16 cellular contexts compared by ENCODE assay signal in genomic region chr20:48658505-48658904, GRCh38.
DNase-seq lines count a peak whose midpoint lies in the region; ATAC-seq and TF ChIP-seq lines count a peak whose summit lies in the region.
"Had no signal": no experiment of that assay in that cellular context is flagged by ENCODE, and none has a peak within 500 bp of the region (broad histone marks: within the 10 kb centered on the region; RNA-seq: fewer than 3 reads in every experiment).

No MANE protein-coding gene starts in this region.

- peak overlapping the region in 5 of 7 donors; percentile 28 to 78 (median 56) for H3K27ac Mint-ChIP-seq in CD14-positive monocyte
- H3K27ac Mint-ChIP-seq in brain = peak overlapping the region in 3 of 5 experiments; percentile 5 to 52 (median 12)
- H3K27ac Mint-ChIP-seq in natural killer cell treated with Interleukin-12 subunit alpha and Interleukin-12 subunit beta and Interleukin-15 and Interleukin-18, amount 100 ng/mL, for 72 hours = peak overlapping the region; percentile 74 to 95

- H3K27ac ChIP-seq in OCI-LY7 (ENCODE audit: low read depth, low read length, poor library complexity, severe bottlenecking) = no peak overlapping the region
- H3K27ac ChIP-seq: epithelial cell of prostate, gastroesophageal sphincter, thyroid gland had no signal

- H3K4me1 Mint-ChIP-seq in CD14-positive monocyte (peaks cover 8% of the 10 kb centered on the region), brain (no peaks in the 10 kb centered on the region)
- peaks cover 31 to 45% of the 10 kb centered on the region in 2 donors for H3K4me1 Mint-ChIP-seq in natural killer cell treated with Interleukin-12 subunit alpha and Interleukin-12 subunit beta and Interleukin-15 and Interleukin-18, amount 100 ng/mL, for 72 hours (ENCODE audit: low read depth in 2 of 2)

- H3K4me1 ChIP-seq in NT2/D1 (ENCODE audit: insufficient read depth, insufficient read length) = peaks cover 7% of the 10 kb centered on the region
- H3K4me1 ChIP-seq in OCI-LY7 (ENCODE audit: insufficient read depth, low read length, poor library complexity, severe bottlenecking) = no peaks in the 10 kb centered on the region
- H3K4me1 ChIP-seq: thyroid gland had no signal

- H3K4me2 ChIP-seq in OCI-LY7 (ENCODE audit: low read length) = no peak overlapping the region

- H4K20me1 ChIP-seq in OCI-LY7 (ENCODE audit: insufficient read depth, low read length) = no peaks in the 10 kb centered on the region

- in situ Hi-C loops in ACHN (cut with HindIII; ENCODE audit: low pct_ligation_motif_present, low pct_unique_long_range_greater_than_20kb, low sequenced_read_pairs) = loop anchor here (10.0 kb wide), 1 partner anchor 246 kb away; no protein-coding TSS in a partner anchor

- POLR2A ChIA-PET in OCI-LY7 (lab: Charles Lee) = no interaction called here

- H3K9me3 ChIP-seq in NT2/D1 (ENCODE audit: insufficient read depth, low read length) = peaks cover 15% of the 10 kb centered on the region
- H3K9me3 ChIP-seq in OCI-LY7 (ENCODE audit: low read length) = no peaks in the 10 kb centered on the region
- H3K9me3 ChIP-seq: BE2C, thyroid gland had no signal

- H2AFZ ChIP-seq in OCI-LY7 (ENCODE audit: low read length) = no peak overlapping the region

- DNase-seq in CD14-positive monocyte (ENCODE audit: low spot score) = no peak
- DNase-seq in NT2/D1 (ENCODE audit: low read depth, low spot score) = no peak
- no peak for DNase-seq in natural killer cell treated with Interleukin-12 subunit alpha and Interleukin-12 subunit beta and Interleukin-15 and Interleukin-18, amount 100 ng/mL, for 72 hours (ENCODE audit: low spot score)
- no peak for DNase-seq in OCI-LY7 (ENCODE audit: low spot score)
- DNase-seq in ACHN = no peak
- DNase-seq in DMS114 treated with DMSO at 0.1 percent for 48 hours (lab: John Stamatoyannopoulos, UW; ENCODE audit: unreplicated experiment) = no peak
- DNase-seq: activated T-cell treated with anti-CD3 and anti-CD28 coated beads, Interleukin-2, amount 50 U/mL, for 4 hours; GOT3; posterior cingulate gyrus; stimulated activated CD4-positive, alpha-beta T cell treated with anti-CD3 and anti-CD28 coated beads, Interleukin-2, amount 100 ng/mL, for 48 hours had no signal

- peak overlapping the region; percentile 39 for H3K9ac ChIP-seq in NT2/D1 (ENCODE audit: insufficient read length, low read depth)

- H3K9me3 Mint-ChIP-seq in CD14-positive monocyte = peaks cover 0 to 3% (median 0%) of the 10 kb centered on the region in 7 donors
- H3K9me3 Mint-ChIP-seq in brain = peaks cover 5 to 26% (median 10%) of the 10 kb centered on the region in 5 experiments
- H3K9me3 Mint-ChIP-seq in natural killer cell treated with Interleukin-12 subunit alpha and Interleukin-12 subunit beta and Interleukin-15 and Interleukin-18, amount 100 ng/mL, for 72 hours = no peaks in the 10 kb centered on the region
- H3K9me3 Mint-ChIP-seq: activated T-cell treated with anti-CD3 and anti-CD28 coated beads, Interleukin-2, amount 50 U/mL, for 4 hours had no signal

- H3K4me3 ChIP-seq in NT2/D1 (ENCODE audit: insufficient read length, low read depth) = no peak overlapping the region
- no peak overlapping the region for H3K4me3 ChIP-seq in OCI-LY7 (ENCODE audit: low read depth, low read length, poor library complexity, severe bottlenecking)
- H3K4me3 ChIP-seq: gastroesophageal sphincter, thyroid gland had no signal

- intact Hi-C loops in CD14-positive monocyte (cut with micrococcal nuclease) = loop anchor here (2.0 to 10.0 kb wide), 2 partner anchors 166 to 246 kb away; partner anchors contain the start of gene PREX1 (in 1 of the 2)
- intact Hi-C loops in OCI-LY7 (cut with micrococcal nuclease; ENCODE audit: unreplicated experiment) = no loop called here

- H3K9me2 ChIP-seq in OCI-LY7 (ENCODE audit: insufficient read depth, low read length) = no peaks in the 10 kb centered on the region

- H3K4me3 Mint-ChIP-seq in CD14-positive monocyte (no peak overlapping the region), brain (no peak overlapping the region)
- H3K4me3 Mint-ChIP-seq in natural killer cell treated with Interleukin-12 subunit alpha and Interleukin-12 subunit beta and Interleukin-15 and Interleukin-18, amount 100 ng/mL, for 72 hours = no peak overlapping the region
- H3K4me3 Mint-ChIP-seq: activated T-cell treated with anti-CD3 and anti-CD28 coated beads, Interleukin-2, amount 50 U/mL, for 4 hours had no signal

- H3K36me3 Mint-ChIP-seq in CD14-positive monocyte (peaks cover 92 to 96% of the 10 kb centered on the region in 2 donors), brain (peaks cover 47% of the 10 kb centered on the region)
- H3K36me3 Mint-ChIP-seq in natural killer cell treated with Interleukin-12 subunit alpha and Interleukin-12 subunit beta and Interleukin-15 and Interleukin-18, amount 100 ng/mL, for 72 hours = peaks cover 14% of the 10 kb centered on the region

- H3K27me3 Mint-ChIP-seq in CD14-positive monocyte (ENCODE audit: low read depth in 3 of 3) (peaks cover 0 to 2% (median 0%) of the 10 kb centered on the region in 3 donors), brain (no peaks in the 10 kb centered on the region)
- no peaks in the 10 kb centered on the region for H3K27me3 Mint-ChIP-seq in natural killer cell treated with Interleukin-12 subunit alpha and Interleukin-12 subunit beta and Interleukin-15 and Interleukin-18, amount 100 ng/mL, for 72 hours

- no peak for ATAC-seq in natural killer cell treated with Interleukin-12 subunit alpha and Interleukin-12 subunit beta and Interleukin-15 and Interleukin-18, amount 100 ng/mL, for 72 hours
- ATAC-seq in GM21576 (IDR thresholded peaks at IDR 0.05; ENCODE audit: unreplicated experiment) = no peak

- no peaks in the 10 kb centered on the region for H3K27me3 ChIP-seq in NT2/D1 (ENCODE audit: insufficient read depth, insufficient read length)
- H3K27me3 ChIP-seq: BE2C, thyroid gland had no signal

- no peaks in the 10 kb centered on the region for H3K79me2 ChIP-seq in OCI-LY7 (ENCODE audit: insufficient read depth, low read depth, low read length)

- H3K36me3 ChIP-seq in NT2/D1 (ENCODE audit: insufficient read depth, insufficient read length, low read length) (peaks cover 58% of the 10 kb centered on the region), OCI-LY7 (ENCODE audit: insufficient read depth, low read length) (peaks cover 5% of the 10 kb centered on the region; the same call in 1 of the 2 replicates)
- H3K36me3 ChIP-seq: BE2C had no signal

- no TSS peak for BruUV-seq in OCI-LY7 (replicated peaks; lab: Mats Ljungman, UMichigan)

- CTCF ChIA-PET in OCI-LY7 (lab: Charles Lee; ENCODE audit: unreplicated experiment) = no interaction called here

- no peak for TF ChIP-seq CTCF in CD14-positive monocyte (IDR thresholded peaks at IDR 0.05)
- TF ChIP-seq CTCF in brain (conservative IDR thresholded peaks at IDR 0.05) = no peak
- no peak for TF ChIP-seq CTCF in OCI-LY7 (conservative IDR thresholded peaks at IDR 0.05; ENCODE audit: low read length)

Comparison
In these comparisons a context has a peak if more than half of its experiments do, and no peak if none do; other contexts are left out.
1. H3K27ac Mint-ChIP-seq: peak in every context shown above with its lines; median percentile 84 in natural killer cell treated with Interleukin-12 subunit alpha and Interleukin-12 subunit beta and Interleukin-15 and Interleukin-18, amount 100 ng/mL, for 72 hours; 56 in CD14-positive monocyte; 12 in brain.